8 cellular contexts compared by ENCODE assay signal in genomic region chr1:159214149-159214760, GRCh38. TPM values are rescaled to one million over a fixed set of nuclear protein-coding genes. Genes with fewer than 3 reads are reported as not detected.
DNase-seq lines count a peak whose midpoint lies in the region; ATAC-seq and TF ChIP-seq lines count a peak whose summit lies in the region.

No MANE protein-coding gene starts in this region.

- no peak overlapping the region for H3K4me3 Mint-ChIP-seq in activated CD8-positive, alpha-beta memory T cell treated with anti-CD3 and anti-CD28 coated beads, Interleukin-2, amount 10 ng/mL, durations not matched to agents 7 days and 5 days

- 3 to 8% (median 4%) methylated on average over 5 of the region's 5 CpGs for whole genome bisulfite sequencing in psoas muscle, 3 donors

- H3K27me3 Mint-ChIP-seq in activated CD8-positive, alpha-beta memory T cell treated with anti-CD3 and anti-CD28 coated beads, Interleukin-2, amount 10 ng/mL, durations not matched to agents 7 days and 5 days = peaks cover 42% of the 10 kb centered on the region

- H3K36me3 Mint-ChIP-seq in activated CD8-positive, alpha-beta memory T cell treated with anti-CD3 and anti-CD28 coated beads, Interleukin-2, amount 10 ng/mL, durations not matched to agents 7 days and 5 days = no peaks in the 10 kb centered on the region

- CTCF ChIA-PET in activated CD8-positive, alpha-beta memory T cell treated with anti-CD3 and anti-CD28 coated beads, Interleukin-2, amount 10 ng/mL, durations not matched to agents 7 days and 5 days (lab: Charles Lee) = interaction anchor here (0.9 to 6.2 kb wide), 19 partner anchors 8 to 1011 kb away, joined by 3 to 99 read pairs (median 5); partner anchors contain the start of gene ACKR1

- H3K27me3 ChIP-seq in foreskin keratinocyte (no peaks in the 10 kb centered on the region), psoas muscle (ENCODE audit: insufficient read depth in 3 of 3, low read length in 2 of 3) (peaks cover 0 to 18% (median 3%) of the 10 kb centered on the region in 3 donors)

- no peak overlapping the region for H3K27ac Mint-ChIP-seq in activated CD8-positive, alpha-beta memory T cell treated with anti-CD3 and anti-CD28 coated beads, Interleukin-2, amount 10 ng/mL, durations not matched to agents 7 days and 5 days

- TF ChIP-seq CTCF in foreskin keratinocyte (conservative IDR thresholded peaks at IDR 0.05) (peak; percentile 76), psoas muscle (IDR thresholded peaks at IDR 0.05) (peak; percentile 80)

- H3K36me3 ChIP-seq in psoas muscle (ENCODE audit: insufficient read depth in 1 of 2, low read depth in 1 of 2) = no peaks in the 10 kb centered on the region

- H3K27ac ChIP-seq in foreskin keratinocyte = no peak overlapping the region
- H3K27ac ChIP-seq in psoas muscle = no peak overlapping the region

- DNase-seq in DMS53 (lab: John Stamatoyannopoulos, UW) = peak; percentile 69
- DNase-seq in NCI-H2196 (lab: John Stamatoyannopoulos, UW; ENCODE audit: unreplicated experiment) = peak; percentile 41
- peak; percentile 48 for DNase-seq in activated CD8-positive, alpha-beta memory T cell treated with anti-CD3 and anti-CD28 coated beads, Interleukin-2, amount 10 ng/mL, durations not matched to agents 7 days and 5 days
- DNase-seq in foreskin keratinocyte = peak in 1 of 2 donors; percentile 26
- DNase-seq in psoas muscle = no peak
- DNase-seq in cortex of kidney (lab: John Stamatoyannopoulos, UW) = no peak

- H3K4me1 Mint-ChIP-seq in activated CD8-positive, alpha-beta memory T cell treated with anti-CD3 and anti-CD28 coated beads, Interleukin-2, amount 10 ng/mL, durations not matched to agents 7 days and 5 days = no peaks in the 10 kb centered on the region

- ATAC-seq in GM21381 (IDR thresholded peaks at IDR 0.05; ENCODE audit: unreplicated experiment) = peak; percentile 60
- ATAC-seq in activated CD8-positive, alpha-beta memory T cell treated with anti-CD3 and anti-CD28 coated beads, Interleukin-2, amount 10 ng/mL, durations not matched to agents 7 days and 5 days = peak; percentile 47
- ATAC-seq in foreskin keratinocyte = peak; percentile 80
- ATAC-seq in psoas muscle = peak in 3 of 4 donors; percentile 67 to 74 (median 73)
- ATAC-seq in HG03025 (IDR thresholded peaks at IDR 0.05; ENCODE audit: low FRiP score, unreplicated experiment) = no peak

- H3K4me3 ChIP-seq in psoas muscle = no peak overlapping the region

- intact Hi-C loops in psoas muscle (cut with DNase I) = loop anchor here (5.0 to 10.0 kb wide), 3 partner anchors 52 to 678 kb away; partner anchors contain the start of gene DUSP23 (in 1 of the 2)

- H3K4me1 ChIP-seq in foreskin keratinocyte = no peaks in the 10 kb centered on the region
- H3K4me1 ChIP-seq in psoas muscle = no peaks in the 10 kb centered on the region

- no peaks in the 10 kb centered on the region for H3K9me3 ChIP-seq in psoas muscle

- no peaks in the 10 kb centered on the region for H3K9me3 Mint-ChIP-seq in activated CD8-positive, alpha-beta memory T cell treated with anti-CD3 and anti-CD28 coated beads, Interleukin-2, amount 10 ng/mL, durations not matched to agents 7 days and 5 days (ENCODE audit: low read depth)

RNA-seq across cellular contexts. Expression of gene ACKR1, which starts 9.6 kb away (rescaled TPM):
- total RNA-seq in activated CD8-positive, alpha-beta memory T cell treated with anti-CD3 and anti-CD28 coated beads, Interleukin-2, amount 10 ng/mL, durations not matched to agents 7 days and 5 days = not detected
- total RNA-seq in foreskin keratinocyte = not detected in 2 replicates
- not detected in 2 replicates for polyA plus RNA-seq in foreskin keratinocyte
- total RNA-seq in psoas muscle = 10 to 100 TPM; 11.1 to 24.0 (median 15.1) TPM
- 10 to 100 TPM; 11.8 to 21.2 (median 16.3) TPM for polyA plus RNA-seq in psoas muscle

RNA-seq across cellular contexts. Expression of gene CADM3, which starts 42.8 kb away (rescaled TPM):
- total RNA-seq in activated CD8-positive, alpha-beta memory T cell treated with anti-CD3 and anti-CD28 coated beads, Interleukin-2, amount 10 ng/mL, durations not matched to agents 7 days and 5 days = not detected
- total RNA-seq in foreskin keratinocyte (not detected in 2 replicates), psoas muscle (1 to 10 TPM in 2 of 4 donors, under 1 TPM in 2; 0.89 to 2.2 (median 1.1) TPM)
- polyA plus RNA-seq in foreskin keratinocyte (not detected in 2 replicates), psoas muscle (under 1 TPM; 0.32 to 0.83 (median 0.79) TPM)

Comparison
In these comparisons a context has a peak if more than half of its experiments do, and no peak if none do; other contexts are left out.
1. DNase-seq: peak in DMS53 (single experiment), NCI-H2196 (single experiment) and activated CD8-positive, alpha-beta memory T cell treated with anti-CD3 and anti-CD28 coated beads, Interleukin-2, amount 10 ng/mL, durations not matched to agents 7 days and 5 days (single experiment); none in psoas muscle (0 of 2) and cortex of kidney (single experiment).
2. RNA of gene ACKR1, which starts 9.6 kb away (total RNA-seq): 11.1 to 24.0 TPM in psoas muscle; not detected in activated CD8-positive, alpha-beta memory T cell treated with anti-CD3 and anti-CD28 coated beads, Interleukin-2, amount 10 ng/mL, durations not matched to agents 7 days and 5 days and not detected in foreskin keratinocyte; every median in the first group is over 10 times any median in the second.